37 cellular contexts compared by ENCODE assay signal in the genomic region with DNA sequence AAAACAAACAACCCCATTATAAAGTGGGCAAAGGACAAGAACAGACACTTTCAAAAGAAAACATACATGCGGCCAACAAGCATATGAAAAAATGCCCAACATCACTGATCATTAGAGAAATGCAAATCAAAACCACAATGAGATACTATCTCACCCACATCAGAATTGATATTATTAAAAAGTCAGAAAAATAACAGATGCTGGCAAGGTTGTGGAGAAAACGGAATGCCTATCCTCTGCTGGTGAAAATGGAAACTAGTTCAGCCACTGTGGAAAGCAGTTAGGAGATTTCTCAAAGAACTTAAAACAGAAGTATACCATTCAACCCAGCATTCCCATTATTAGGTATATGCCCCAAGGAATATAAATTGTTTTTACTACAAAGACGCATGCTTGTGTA.
"Had no signal": no experiment of that assay in that cellular context is flagged by ENCODE, and none has a peak within 500 bp of the region (broad histone marks: within the 10 kb centered on the region; RNA-seq: fewer than 3 reads in every experiment).

No MANE protein-coding gene starts in this region.

- DNase-seq: activated effector memory CD4-positive, alpha-beta T cell treated with anti-CD3 and anti-CD28 coated beads, Interleukin-2, amount 50 U/mL, for 16 hours; activated effector memory CD4-positive, alpha-beta T cell treated with Interleukin-2 at 50 U/mL for 16 hours; activated gamma-delta T cell; activated gamma-delta T cell treated with Interleukin-2 at 50 U/mL for 16 hours; activated naive CD4-positive, alpha-beta T cell; activated naive CD4-positive, alpha-beta T cell treated with anti-CD3 and anti-CD28 coated beads for 36 hours; activated naive CD4-positive, alpha-beta T cell treated with anti-CD3 and anti-CD28 coated beads, Interleukin-2, amount 10 ng/mL, durations not matched to agents 7 days and 5 days; activated naive CD4-positive, alpha-beta T cell treated with anti-CD3 and anti-CD28 coated beads, Interleukin-2, amount 50 U/mL, for 16 hours; activated naive CD4-positive, alpha-beta T cell treated with Interleukin-2 at 50 U/mL for 16 hours; activated naive CD8-positive, alpha-beta T cell treated with anti-CD3 and anti-CD28 coated beads, Interleukin-2, amount 10 ng/mL, durations not matched to agents 7 days and 5 days; activated naive CD8-positive, alpha-beta T cell treated with anti-CD3 and anti-CD28 coated beads, Interleukin-2, amount 50 U/mL, for 24 hours; activated T-cell treated with anti-CD3 and anti-CD28 coated beads, Interleukin-2, amount 50 U/mL, for 1 hour; activated T-cell treated with anti-CD3 and anti-CD28 coated beads, Interleukin-2, amount 50 U/mL, for 24 hours; activated T-cell treated with anti-CD3 and anti-CD28 coated beads, Interleukin-2, amount 50 U/mL, for 4 hours; activated T-cell treated with anti-CD3 and anti-CD28 coated beads, Interleukin-2, amount 50 U/mL, for 48 hours; activated T-cell treated with anti-CD3 and anti-CD28 coated beads, Interleukin-2, amount 50 U/mL, for 72 hours; adrenal gland; amniotic stem cell; amygdala; anterior cingulate cortex; aorta; body of pancreas; brain microvascular endothelial cell; caudate nucleus; central memory CD4-positive, alpha-beta T cell; cerebellar nuclear complex had no signal

- H3K27ac ChIP-seq: adrenal gland, ascending aorta, body of pancreas, brain microvascular endothelial cell, breast epithelium, cardiac muscle cell had no signal

- H3K27me3 ChIP-seq: adrenal gland, ascending aorta, body of pancreas, brain microvascular endothelial cell, breast epithelium, cardiac muscle cell had no signal

- H3K4me1 ChIP-seq: adrenal gland, ascending aorta, body of pancreas, breast epithelium had no signal

- H3K4me3 Mint-ChIP-seq: activated naive CD4-positive, alpha-beta T cell treated with anti-CD3 and anti-CD28 coated beads for 36 hours; activated naive CD4-positive, alpha-beta T cell treated with anti-CD3 and anti-CD28 coated beads, Interleukin-2, amount 10 ng/mL, durations not matched to agents 7 days and 5 days; activated naive CD4-positive, alpha-beta T cell treated with anti-CD3 and anti-CD28 coated beads, Interleukin-2, amount 50 U/mL, for 24 hours; activated naive CD8-positive, alpha-beta T cell; activated naive CD8-positive, alpha-beta T cell treated with anti-CD3 and anti-CD28 coated beads, Interleukin-2, amount 10 ng/mL, durations not matched to agents 7 days and 5 days; activated naive CD8-positive, alpha-beta T cell treated with anti-CD3 and anti-CD28 coated beads, Interleukin-2, amount 50 U/mL, for 24 hours; activated T-cell treated with anti-CD3 and anti-CD28 coated beads, Interleukin-2, amount 50 U/mL, for 24 hours; activated T-cell treated with anti-CD3 and anti-CD28 coated beads, Interleukin-2, amount 50 U/mL, for 4 hours; activated T-cell treated with anti-CD3 and anti-CD28 coated beads, Interleukin-2, amount 50 U/mL, for 72 hours; activated T-helper 1 cell treated with anti-CD3 and anti-CD28 coated beads, Interleukin-12 subunit alpha, Interleukin-12 subunit beta, Interleukin-2, Interleukin-4 antibody, amounts not matched to agents 30 ng/mL and 10 ng/mL and 1 ng/mL, durations not matched to agents 14 hours and 24 hours and 36 hours; activated T-helper 17 cell treated with anti-CD3 and anti-CD28 coated beads, Interleukin-2, amount 50 U/mL, for 72 hours; brain; central memory CD8-positive, alpha-beta T cell had no signal

- H3K9me3 ChIP-seq: adrenal gland, ascending aorta, body of pancreas, breast epithelium had no signal

- H3K27ac Mint-ChIP-seq: activated naive CD4-positive, alpha-beta T cell treated with anti-CD3 and anti-CD28 coated beads for 36 hours; activated naive CD4-positive, alpha-beta T cell treated with anti-CD3 and anti-CD28 coated beads, Interleukin-2, amount 10 ng/mL, durations not matched to agents 7 days and 5 days; activated naive CD4-positive, alpha-beta T cell treated with anti-CD3 and anti-CD28 coated beads, Interleukin-2, amount 50 U/mL, for 24 hours; activated naive CD4-positive, alpha-beta T cell treated with anti-CD3 and anti-CD28 coated beads, Interleukin-2, amount 50 U/mL, for 72 hours; activated naive CD8-positive, alpha-beta T cell; activated naive CD8-positive, alpha-beta T cell treated with anti-CD3 and anti-CD28 coated beads, Interleukin-2, amount 10 ng/mL, durations not matched to agents 7 days and 5 days; activated naive CD8-positive, alpha-beta T cell treated with anti-CD3 and anti-CD28 coated beads, Interleukin-2, amount 50 U/mL, for 24 hours; activated T-cell treated with anti-CD3 and anti-CD28 coated beads, Interleukin-2, amount 50 U/mL, for 24 hours; activated T-cell treated with anti-CD3 and anti-CD28 coated beads, Interleukin-2, amount 50 U/mL, for 72 hours; activated T-helper 1 cell treated with anti-CD3 and anti-CD28 coated beads, Interleukin-12 subunit alpha, Interleukin-12 subunit beta, Interleukin-2, Interleukin-4 antibody, amounts not matched to agents 30 ng/mL and 10 ng/mL and 1 ng/mL, durations not matched to agents 14 hours and 24 hours and 36 hours; activated T-helper 17 cell treated with anti-CD3 and anti-CD28 coated beads, Interleukin-2, amount 50 U/mL, for 72 hours; activated T-helper 2 cell treated with anti-CD3 and anti-CD28 coated beads, Interferon-gamma antibody, Interleukin-2, Interleukin-4, amounts not matched to agents 10 μg/mL and 5 μg/mL and 100 μg/mL, durations not matched to agents 14 hours and 24 hours and 36 hours; brain had no signal

- H3K4me3 ChIP-seq: adrenal gland, ascending aorta, body of pancreas, breast epithelium, cardiac muscle cell had no signal

- H3K36me3 ChIP-seq: adrenal gland, ascending aorta, brain microvascular endothelial cell, breast epithelium, cardiac muscle cell had no signal

- H3K27me3 Mint-ChIP-seq: activated naive CD4-positive, alpha-beta T cell treated with anti-CD3 and anti-CD28 coated beads, Interleukin-2, amount 10 ng/mL, durations not matched to agents 7 days and 5 days; activated naive CD4-positive, alpha-beta T cell treated with anti-CD3 and anti-CD28 coated beads, Interleukin-2, amount 50 U/mL, for 24 hours; activated naive CD8-positive, alpha-beta T cell; activated naive CD8-positive, alpha-beta T cell treated with anti-CD3 and anti-CD28 coated beads, Interleukin-2, amount 10 ng/mL, durations not matched to agents 7 days and 5 days; activated naive CD8-positive, alpha-beta T cell treated with anti-CD3 and anti-CD28 coated beads, Interleukin-2, amount 50 U/mL, for 24 hours; activated T-cell treated with anti-CD3 and anti-CD28 coated beads, Interleukin-2, amount 50 U/mL, for 24 hours; activated T-helper 17 cell treated with anti-CD3 and anti-CD28 coated beads, Interleukin-2, amount 50 U/mL, for 72 hours; brain; central memory CD8-positive, alpha-beta T cell had no signal

- H3K9me3 Mint-ChIP-seq: activated naive CD4-positive, alpha-beta T cell treated with anti-CD3 and anti-CD28 coated beads for 36 hours; activated naive CD4-positive, alpha-beta T cell treated with anti-CD3 and anti-CD28 coated beads, Interleukin-2, amount 50 U/mL, for 24 hours; activated naive CD4-positive, alpha-beta T cell treated with anti-CD3 and anti-CD28 coated beads, Interleukin-2, amount 50 U/mL, for 72 hours; activated T-cell treated with anti-CD3 and anti-CD28 coated beads, Interleukin-2, amount 50 U/mL, for 72 hours; activated T-helper 17 cell treated with anti-CD3 and anti-CD28 coated beads, Interleukin-2, amount 50 U/mL, for 72 hours; central memory CD8-positive, alpha-beta T cell had no signal

- ATAC-seq: activated naive CD4-positive, alpha-beta T cell treated with anti-CD3 and anti-CD28 coated beads, Interleukin-2, amount 50 U/mL, for 72 hours; activated naive CD8-positive, alpha-beta T cell treated with anti-CD3 and anti-CD28 coated beads, Interleukin-2, amount 50 U/mL, for 24 hours; activated T-cell treated with anti-CD3 and anti-CD28 coated beads, Interleukin-2, amount 50 U/mL, for 4 hours; activated T-cell treated with anti-CD3 and anti-CD28 coated beads, Interleukin-2, amount 50 U/mL, for 72 hours; activated T-helper 17 cell treated with anti-CD3 and anti-CD28 coated beads, Interleukin-2, amount 50 U/mL, for 72 hours; body of pancreas had no signal

- H3K4me1 Mint-ChIP-seq: brain had no signal
